ENCODE assay signal across 1 cellular context in the genomic region with DNA sequence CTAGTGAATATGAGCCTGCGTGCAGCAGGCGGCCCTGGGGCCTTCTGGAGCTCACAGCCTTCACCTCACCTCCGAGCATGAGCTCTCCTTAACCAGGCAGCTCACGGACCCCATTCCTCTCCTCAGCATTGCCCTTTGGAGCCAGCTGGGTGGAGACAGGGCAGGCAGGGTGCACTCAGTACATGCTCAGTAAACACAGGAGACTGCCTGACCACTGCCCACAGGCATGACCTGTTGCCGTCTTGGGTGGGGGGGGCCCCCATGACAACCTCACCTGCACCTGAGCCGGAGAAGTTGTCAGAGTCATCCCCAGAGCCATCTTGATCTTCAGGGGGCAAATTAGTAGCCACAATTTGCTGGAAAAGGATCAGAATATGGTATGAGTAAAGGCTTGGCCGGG.
TF ChIP-seq lines count a peak whose summit lies in the region.

No MANE protein-coding gene starts in this region.

TF ChIP-seq in HepG2, 621 proteins besides CTCF, POLR2A, EP300 and RAD21 (continued from another document):
- peak; percentile 47 for TF ChIP-seq ZNF687 (CRISPR knock-in tag; IDR thresholded peaks at IDR 0.05)
- no peak for TF ChIP-seq PITX1 (CRISPR knock-in tag; IDR thresholded peaks at IDR 0.05)
- TF ChIP-seq ZNF607 (CRISPR knock-in tag; IDR thresholded peaks at IDR 0.05; ENCODE audit: borderline replicate concordance): 0 out of 2 replicates have a peak, but pooled peaks have one; percentile 7
- peak; percentile 25; the same call in 1 of the 2 replicates for TF ChIP-seq SALL1 (CRISPR knock-in tag; IDR thresholded peaks at IDR 0.05)
- TF ChIP-seq ZKSCAN8 (CRISPR knock-in tag; IDR thresholded peaks at IDR 0.05; ENCODE audit: borderline replicate concordance): no peak
